ENCODE assay signal across 1 cellular context in genomic region chr3:122929576-122930365, GRCh38.
TF ChIP-seq lines count a peak whose summit lies in the region.

No MANE protein-coding gene starts in this region.

TF ChIP-seq in HepG2, 621 proteins besides CTCF, POLR2A, EP300 and RAD21 (continued from another document):
- TF ChIP-seq, protein P1, sequence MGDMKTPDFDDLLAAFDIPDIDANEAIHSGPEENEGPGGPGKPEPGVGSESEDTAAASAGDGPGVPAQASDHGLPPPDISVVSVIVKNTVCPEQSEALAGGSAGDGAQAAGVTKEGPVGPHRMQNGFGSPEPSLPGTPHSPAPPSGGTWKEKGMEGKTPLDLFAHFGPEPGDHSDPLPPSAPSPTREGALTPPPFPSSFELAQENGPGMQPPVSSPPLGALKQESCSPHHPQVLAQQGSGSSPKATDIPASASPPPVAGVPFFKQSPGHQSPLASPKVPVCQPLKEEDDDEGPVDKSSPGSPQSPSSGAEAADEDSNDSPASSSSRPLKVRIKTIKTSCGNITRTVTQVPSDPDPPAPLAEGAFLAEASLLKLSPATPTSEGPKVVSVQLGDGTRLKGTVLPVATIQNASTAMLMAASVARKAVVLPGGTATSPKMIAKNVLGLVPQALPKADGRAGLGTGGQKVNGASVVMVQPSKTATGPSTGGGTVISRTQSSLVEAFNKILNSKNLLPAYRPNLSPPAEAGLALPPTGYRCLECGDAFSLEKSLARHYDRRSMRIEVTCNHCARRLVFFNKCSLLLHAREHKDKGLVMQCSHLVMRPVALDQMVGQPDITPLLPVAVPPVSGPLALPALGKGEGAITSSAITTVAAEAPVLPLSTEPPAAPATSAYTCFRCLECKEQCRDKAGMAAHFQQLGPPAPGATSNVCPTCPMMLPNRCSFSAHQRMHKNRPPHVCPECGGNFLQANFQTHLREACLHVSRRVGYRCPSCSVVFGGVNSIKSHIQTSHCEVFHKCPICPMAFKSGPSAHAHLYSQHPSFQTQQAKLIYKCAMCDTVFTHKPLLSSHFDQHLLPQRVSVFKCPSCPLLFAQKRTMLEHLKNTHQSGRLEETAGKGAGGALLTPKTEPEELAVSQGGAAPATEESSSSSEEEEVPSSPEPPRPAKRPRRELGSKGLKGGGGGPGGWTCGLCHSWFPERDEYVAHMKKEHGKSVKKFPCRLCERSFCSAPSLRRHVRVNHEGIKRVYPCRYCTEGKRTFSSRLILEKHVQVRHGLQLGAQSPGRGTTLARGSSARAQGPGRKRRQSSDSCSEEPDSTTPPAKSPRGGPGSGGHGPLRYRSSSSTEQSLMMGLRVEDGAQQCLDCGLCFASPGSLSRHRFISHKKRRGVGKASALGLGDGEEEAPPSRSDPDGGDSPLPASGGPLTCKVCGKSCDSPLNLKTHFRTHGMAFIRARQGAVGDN (CRISPR knock-in tag; IDR thresholded peaks at IDR 0.05): peak; percentile 17; the same call in 1 of the 2 replicates
- TF ChIP-seq PHF21A (CRISPR knock-in tag; IDR thresholded peaks at IDR 0.05): 0 out of 2 replicates have a peak, but pooled peaks have one; percentile 19
